8 cellular contexts compared by ENCODE assay signal in the genomic region with DNA sequence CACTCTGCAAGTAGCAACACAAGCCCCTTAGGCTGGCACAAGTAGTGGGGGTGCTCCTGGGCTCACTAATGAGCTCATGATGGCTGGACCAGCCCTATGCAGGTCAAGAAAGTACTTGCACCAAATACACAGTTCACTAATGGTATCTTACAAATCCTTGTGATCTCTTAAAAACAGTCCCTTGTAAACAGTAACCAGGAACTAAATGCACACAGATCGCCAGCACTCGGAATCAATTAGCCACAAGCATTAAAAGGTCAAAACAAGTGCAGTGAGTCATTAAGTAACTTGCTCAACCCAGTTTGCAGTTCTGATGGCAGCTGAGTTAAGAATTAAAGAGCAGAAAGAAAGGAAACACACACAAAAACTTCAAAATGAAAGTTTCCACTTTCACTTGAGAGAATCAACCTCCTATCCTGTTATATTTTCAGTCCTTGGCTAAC. TPM values are rescaled to one million over a fixed set of nuclear protein-coding genes. Genes with fewer than 3 reads are reported as not detected.
DNase-seq lines count a peak whose midpoint lies in the region; ATAC-seq, FAIRE-seq and TF ChIP-seq lines count a peak whose summit lies in the region.

No MANE protein-coding gene starts in this region.

- CTCF ChIA-PET in A549 (lab: Yijun Ruan, JAX), result interaction anchor here (0.7 to 1.5 kb wide), 3 partner anchors 23 to 230 kb away, joined by 4 read pairs; no protein-coding TSS in a partner anchor

- TF ChIP-seq POLR2A in A549 (IDR thresholded peaks at IDR 0.05; ENCODE audit: low read length), result no peak

- H3K27me3 ChIP-seq in bronchial epithelial cell (ENCODE audit: control insufficient read depth, insufficient read depth, low read length), result no peaks in the 10 kb centered on the region

- POLR2A ChIA-PET in A549 (lab: Yijun Ruan, JAX), result no interaction called here

- FAIRE-seq in A549 (lab: Jason Lieb, UNC) (no peak), bronchial epithelial cell (lab: Jason Lieb, UNC) (peak; percentile 7)

- no peak for TF ChIP-seq EP300 in A549 (IDR thresholded peaks at IDR 0.05)

- peak overlapping the region; percentile 67 for H3K4me2 ChIP-seq in A549

- no peak for TF ChIP-seq RAD21 in A549 (conservative IDR thresholded peaks at IDR 0.05 in 1 of 2, IDR thresholded peaks at IDR 0.05 in 1 of 2)

- TF ChIP-seq CTCF in A549 (IDR thresholded peaks at IDR 0.05), result no peak
- no peak for TF ChIP-seq CTCF in bronchial epithelial cell (IDR thresholded peaks at IDR 0.05; ENCODE audit: insufficient read depth, low read length, severe bottlenecking)

- H3K27ac ChIP-seq in A549, result peak overlapping the region in 1 of 2 experiments; percentile 71; a peak in 3 of 6 replicates

- no peaks in the 10 kb centered on the region for H3K9me3 ChIP-seq in A549

- ATAC-seq in A549, result peak; percentile 30 to 48; a peak in 5 of 6 replicates
- ATAC-seq in GM18511 (IDR thresholded peaks at IDR 0.05; ENCODE audit: unreplicated experiment), result peak; percentile 87
- ATAC-seq in HG03060 (IDR thresholded peaks at IDR 0.05; ENCODE audit: low read depth, unreplicated experiment), result peak; percentile 83

- H3K36me3 ChIP-seq in bronchial epithelial cell (ENCODE audit: control insufficient read depth, insufficient read depth, low read length), result no peaks in the 10 kb centered on the region

- H3K4me1 ChIP-seq in A549, result peaks cover 12% of the 10 kb centered on the region; the same call in 1 of the 3 replicates

- WGBS in A549 (ENCODE audit: missing lambda C conversion rate), result 6% methylated on average over 2 of the region's 2 CpGs

- DNase-seq in A549 (ENCODE audit: low read depth in 1 of 2, low spot score in 1 of 2) (peak; percentile 7 to 61), SIG-M5 (lab: John Stamatoyannopoulos, UW) (peak; percentile 86), bronchial epithelial cell (ENCODE audit: low read depth) (peak; percentile 80), myocyte (ENCODE audit: low read depth) (peak; percentile 62), globus pallidus (ENCODE audit: low spot score) (no peak), NCI-H510A treated with DMSO at 0.1 percent for 48 hours (lab: John Stamatoyannopoulos, UW) (no peak)

- H3K4me3 ChIP-seq in A549, result no peak overlapping the region
- H3K4me3 ChIP-seq in bronchial epithelial cell (ENCODE audit: low read depth, low read length), result no peak overlapping the region

TF ChIP-seq in A549, 52 proteins besides CTCF, POLR2A, EP300 and RAD21:
- TF ChIP-seq CEBPB (IDR thresholded peaks at IDR 0.05), result peak in 1 of 2 experiments; percentile 33; a peak in 1 of 4 replicates
- TF ChIP-seq FOSL2 (IDR thresholded peaks at IDR 0.05), result no peak
- TF ChIP-seq FOSL2 (CRISPR knock-in tag; IDR thresholded peaks at IDR 0.05), result peak; percentile 47
- no peak for TF ChIP-seq CBX8 (IDR thresholded peaks at IDR 0.05)

RNA-seq across cellular contexts. Expression of a gene that starts 43.2 kb away (rescaled TPM):
- polyA plus RNA-seq in A549 (2011; rRNA removed) (10.6 and 12.1 TPM in 2 replicates), A549 (2017; fragmentation: RNase III; extraction: RNeasy Plus Mini Kit Qiagen cat#74134 plus additional on column Dnase treatment) (5.8 to 7.3 TPM (median 7.3 TPM) in 3 replicates)
- 3.9 and 4.0 TPM in 2 replicates for polyA plus RNA-seq in A549 (2012; cell fraction: cytosol; rRNA removed)
- 3.3 and 3.6 TPM in 2 replicates for polyA plus RNA-seq in A549 (2012; cell fraction: nucleus; rRNA removed)
- 9.3 and 11.6 TPM in 2 replicates for polyA minus RNA-seq in A549 (2011; rRNA and poly(A)+ RNA removed)
- total RNA-seq in bronchial epithelial cell (11.9 and 12.1 TPM in 2 replicates), myocyte (16.8 and 18.7 TPM in 2 replicates)
- polyA plus RNA-seq in myocyte (2012), result 3.6 TPM

Comparison
In these comparisons a context has a peak if more than half of its experiments do, and no peak if none do; other contexts are left out.
1. DNase-seq: peak in A549 (2 of 2), SIG-M5 (single experiment), bronchial epithelial cell (single experiment) and myocyte (single experiment); none in globus pallidus (single experiment) and NCI-H510A treated with DMSO at 0.1 percent for 48 hours (single experiment).
2. Peak in every context shown above with its lines, with median percentiles within 50 percentile points of each other: ATAC-seq.